11 cellular contexts compared by ENCODE assay signal in the genomic region with DNA sequence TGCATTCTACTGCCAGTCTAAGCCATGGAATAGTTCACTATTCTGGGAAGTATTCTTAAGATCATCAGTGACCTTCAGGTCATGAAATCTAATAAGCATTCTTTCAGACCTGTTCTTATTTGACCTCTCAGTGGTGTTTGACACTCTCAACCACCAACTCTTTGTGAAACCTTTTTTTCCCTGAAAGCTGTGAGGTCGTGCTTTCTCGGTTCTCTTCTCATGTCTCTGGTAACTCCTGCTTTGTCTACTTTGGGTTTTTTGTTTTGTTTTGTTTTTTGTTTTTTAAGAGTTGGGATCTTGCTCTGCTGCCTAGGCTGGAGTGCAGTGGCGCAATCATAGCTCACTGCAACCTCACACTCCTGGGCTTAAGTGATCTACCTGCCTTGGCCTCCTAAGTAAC. TPM values are rescaled to one million over a fixed set of nuclear protein-coding genes. Genes with fewer than 3 reads are reported as not detected.
A peak's percentile ranks its signal among the peaks of the same experiment; 100 is the strongest.
DNase-seq lines count a peak whose midpoint lies in the region; ATAC-seq and TF ChIP-seq lines count a peak whose summit lies in the region.
"Had no signal": no experiment of that assay in that cellular context is flagged by ENCODE, and none has a peak within 500 bp of the region (broad histone marks: within the 10 kb centered on the region; RNA-seq: fewer than 3 reads in every experiment).

No MANE protein-coding gene starts in this region.

- no peak overlapping the region for H3K4me3 Mint-ChIP-seq in endodermal cell

- H3K36me3 Mint-ChIP-seq in endodermal cell (ENCODE audit: low read depth) = peaks cover 4% of the 10 kb centered on the region

- no peak overlapping the region for H3K27ac Mint-ChIP-seq in endodermal cell

- CTCF ChIA-PET in RWPE1 (lab: Yijun Ruan, JAX) = no interaction called here

- TF ChIP-seq CTCF in GM10266 (IDR thresholded peaks at IDR 0.05; ENCODE audit: control insufficient read depth, insufficient read depth, low read depth, missing control alignments) = no peak
- TF ChIP-seq CTCF in RWPE1 (conservative IDR thresholded peaks at IDR 0.05; ENCODE audit: low read depth) = no peak
- no peak for TF ChIP-seq CTCF in endodermal cell (conservative IDR thresholded peaks at IDR 0.05)

- H3K4me1 Mint-ChIP-seq in endodermal cell = peaks cover 8% of the 10 kb centered on the region

- no peaks in the 10 kb centered on the region for H3K9me3 Mint-ChIP-seq in endodermal cell

- no peaks in the 10 kb centered on the region for H3K36me3 ChIP-seq in endodermal cell (ENCODE audit: control insufficient read depth, insufficient read depth, low read length)

- H3K4me1 ChIP-seq in endodermal cell (ENCODE audit: control insufficient read depth, insufficient read depth, low read length) = peaks cover 5% of the 10 kb centered on the region

- H3K27me3 Mint-ChIP-seq in endodermal cell (ENCODE audit: insufficient read depth) = no peaks in the 10 kb centered on the region

- POLR2A ChIA-PET in RWPE1 (lab: Yijun Ruan, JAX; ENCODE audit: low non-redundant PET) = no interaction called here

- H3K9ac ChIP-seq in endodermal cell (ENCODE audit: extremely low read depth, low read length, poor library complexity, severe bottlenecking) = no peak overlapping the region

- H3K4me3 ChIP-seq in endodermal cell (ENCODE audit: low read length) = no peak overlapping the region

- ATAC-seq in GM19351 (IDR thresholded peaks at IDR 0.05; ENCODE audit: unreplicated experiment) = peak; percentile 92
- ATAC-seq in HG02763 (IDR thresholded peaks at IDR 0.05; ENCODE audit: unreplicated experiment) = peak; percentile 69
- peak; percentile 86 for ATAC-seq in HG03575 (IDR thresholded peaks at IDR 0.05; ENCODE audit: extremely low read depth, insufficient number of reproducible peaks, low FRiP score, unreplicated experiment)

- 86 to 91% methylated on average over 1 to 3 of the region's 3 CpGs for WGBS in endodermal cell (ENCODE audit: insufficient coverage in 1 of 2, insufficient read length in 1 of 2), 2 experiments

- no peaks in the 10 kb centered on the region for H3K9me3 ChIP-seq in endodermal cell (ENCODE audit: control insufficient read depth, low read length)

- peak; percentile 28 for DNase-seq in GM10266 (ENCODE audit: extremely low spot score)
- DNase-seq in RWPE1 (ENCODE audit: low spot score) = no peak
- no peak for DNase-seq in endodermal cell
- no peak for DNase-seq in activated T-cell treated with anti-CD3 and anti-CD28 coated beads for 4 hours
- no peak for DNase-seq in NCI-H1417 (lab: John Stamatoyannopoulos, UW)
- DNase-seq: GF-D8, NCI-H1436 treated with DMSO at 0.1 percent for 48 hours, posterior cingulate gyrus had no signal

- H3K27me3 ChIP-seq in endodermal cell (ENCODE audit: control insufficient read depth, insufficient read depth, low read length, poor library complexity, severe bottlenecking) = no peaks in the 10 kb centered on the region

- H3K27ac ChIP-seq in RWPE1 = no peak overlapping the region
- H3K27ac ChIP-seq in endodermal cell (ENCODE audit: low read depth, low read length) = no peak overlapping the region

RNA-seq across cellular contexts. Expression of a gene that starts 56.3 kb away (rescaled TPM):
- 10 to 100 TPM; 48.6 to 49.4 TPM for total RNA-seq in endodermal cell
- 12.1 TPM for polyA plus RNA-seq in endodermal cell (2013, experiment 1 of 2)
- polyA plus RNA-seq in endodermal cell (2013, experiment 2 of 2) = 15.6 TPM
